8 cellular contexts compared by ENCODE assay signal in the genomic region with DNA sequence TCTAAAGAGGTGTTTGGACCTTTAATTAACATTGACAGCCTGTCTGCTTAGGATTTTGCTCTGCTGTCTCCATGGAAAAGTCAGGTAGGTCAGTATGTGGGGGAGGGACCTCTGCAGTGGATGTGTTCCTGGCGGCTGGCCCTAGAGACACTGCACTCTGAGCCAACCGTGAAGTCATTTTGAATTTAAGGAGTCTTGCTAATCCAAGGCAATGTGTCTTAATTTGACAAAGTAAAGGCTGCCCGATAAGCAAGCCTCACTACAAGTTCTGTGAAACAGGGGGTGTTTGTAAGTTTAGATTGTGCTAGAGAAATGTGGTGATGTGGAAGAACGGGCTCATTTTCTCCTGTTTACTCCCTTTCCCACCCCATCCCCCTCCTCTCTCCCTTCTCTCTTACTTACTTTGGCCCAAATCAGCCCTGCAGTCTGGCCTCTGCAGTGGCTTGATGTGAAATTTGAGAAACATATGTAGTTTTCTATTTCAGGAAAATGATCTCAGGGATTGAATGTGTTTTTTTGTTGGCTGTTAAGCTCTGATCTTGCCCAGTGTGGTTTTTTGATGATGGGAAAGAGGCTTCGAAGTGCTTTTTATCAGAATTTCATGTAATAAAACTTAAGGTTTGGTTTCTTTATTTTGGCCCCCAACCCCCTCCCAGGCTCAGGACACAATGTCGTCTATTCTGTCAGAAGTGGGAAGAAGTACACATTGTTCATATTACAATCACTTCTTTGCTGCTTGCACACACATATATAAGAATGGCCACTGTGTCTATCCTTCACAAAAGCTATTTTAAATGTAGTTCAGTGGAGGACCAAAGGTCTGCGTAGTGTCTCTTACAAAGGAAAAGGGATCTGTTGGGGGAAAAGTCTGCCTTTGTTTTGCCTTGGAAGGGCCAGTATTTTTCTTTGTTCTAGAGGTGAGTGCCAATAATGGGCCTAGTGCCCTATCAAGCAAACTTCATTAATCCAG.
DNase-seq lines count a peak whose midpoint lies in the region; TF ChIP-seq lines count a peak whose summit lies in the region.

No MANE protein-coding gene starts in this region.

- H3K4me3 Mint-ChIP-seq in nephron (peak overlapping the region; percentile 28 to 52 (median 46)), Calu3 (ENCODE audit: low read depth, unreplicated experiment) (no peak overlapping the region), CD14-positive monocyte (no peak overlapping the region)

- peak overlapping the region; percentile 54 for H3K27ac ChIP-seq in fibroblast of lung (ENCODE audit: insufficient read depth, low read length)

- DNase-seq in DMS 273 (lab: John Stamatoyannopoulos, UW; ENCODE audit: unreplicated experiment): peak; percentile 97
- peak; percentile 76 for DNase-seq in NCI-H774 (lab: John Stamatoyannopoulos, UW)
- peak; percentile 96 to 97 for DNase-seq in fibroblast of lung (ENCODE audit: low read depth in 2 of 2)
- DNase-seq in Calu3: no peak
- no peak for DNase-seq in CD14-positive monocyte (ENCODE audit: low spot score)
- DNase-seq in stimulated activated naive CD4-positive, alpha-beta T cell treated with Interleukin-2 at 50 U/mL for 16 hours (lab: John Stamatoyannopoulos, UW): no peak
- DNase-seq in activated CD4-positive, CD25-positive, alpha-beta regulatory T cell (lab: John Stamatoyannopoulos, UW): no peak

- peaks cover 64% of the 10 kb centered on the region for H3K4me1 Mint-ChIP-seq in nephron
- H3K4me1 Mint-ChIP-seq in Calu3 (ENCODE audit: low read depth, unreplicated experiment): no peaks in the 10 kb centered on the region
- H3K4me1 Mint-ChIP-seq in CD14-positive monocyte: peaks cover 4% of the 10 kb centered on the region

- no peaks in the 10 kb centered on the region for H3K9me3 ChIP-seq in fibroblast of lung (ENCODE audit: control insufficient read depth, insufficient read depth, low read depth, low read length)

- no peaks in the 10 kb centered on the region for H3K27me3 ChIP-seq in fibroblast of lung (ENCODE audit: control insufficient read depth, insufficient read depth, low read length)

- H3K27ac Mint-ChIP-seq in nephron (peak overlapping the region; percentile 97 to 99 (median 98)), Calu3 (ENCODE audit: unreplicated experiment) (no peak overlapping the region), CD14-positive monocyte (no peak overlapping the region)

- H3K27me3 Mint-ChIP-seq in nephron (ENCODE audit: low read depth) (no peaks in the 10 kb centered on the region), Calu3 (ENCODE audit: unreplicated experiment) (no peaks in the 10 kb centered on the region), CD14-positive monocyte (ENCODE audit: low read depth in 3 of 3) (peaks cover 0 to 1% (median 0%) of the 10 kb centered on the region in 3 donors)

- no TSS peak for BruUV-seq in Calu3 (replicated peaks; lab: Mats Ljungman, UMichigan)

- no peaks in the 10 kb centered on the region for H4K20me1 ChIP-seq in fibroblast of lung (ENCODE audit: control insufficient read depth, extremely low read depth, insufficient read depth, low read length)

- peak overlapping the region; percentile 56 for H3K4me2 ChIP-seq in fibroblast of lung (ENCODE audit: extremely low read depth, insufficient read depth, low read length)

- no peaks in the 10 kb centered on the region for H3K36me3 ChIP-seq in fibroblast of lung (ENCODE audit: control insufficient read depth, insufficient read depth, low read length)

- H3K4me3 ChIP-seq in fibroblast of lung (replicated peaks in 1 of 4; ENCODE audit: control extremely low read depth in 1 of 4, insufficient read depth in 1 of 4, low read depth in 3 of 4, low read length in 4 of 4): peak overlapping the region in 1 of 4 experiments; percentile 26

- TF ChIP-seq CTCF in fibroblast of lung (conservative IDR thresholded peaks at IDR 0.05 in 1 of 2, IDR thresholded peaks at IDR 0.05 in 1 of 2; ENCODE audit: low read depth in 1 of 2, low read length in 2 of 2): no peak
- no peak for TF ChIP-seq CTCF in nephron (IDR thresholded peaks at IDR 0.05; ENCODE audit: unreplicated experiment in 3 of 3)
- no peak for TF ChIP-seq CTCF in Calu3 (IDR thresholded peaks at IDR 0.05; ENCODE audit: unreplicated experiment)
- no peak for TF ChIP-seq CTCF in CD14-positive monocyte (IDR thresholded peaks at IDR 0.05)

- no peak overlapping the region for H3K9ac ChIP-seq in fibroblast of lung (ENCODE audit: insufficient read depth, low read length)

- intact Hi-C loops in Calu3 (cut with micrococcal nuclease; ENCODE audit: unreplicated experiment) (no loop called here), CD14-positive monocyte (cut with micrococcal nuclease) (no loop called here)

- H2AFZ ChIP-seq in fibroblast of lung (ENCODE audit: low read length): peak overlapping the region; percentile 48

- peaks cover 3% of the 10 kb centered on the region for H3K4me1 ChIP-seq in fibroblast of lung (ENCODE audit: control insufficient read depth, extremely low read depth, insufficient read depth, low read length)

- no peaks in the 10 kb centered on the region for H3K36me3 Mint-ChIP-seq in nephron (ENCODE audit: low read depth)
- no peaks in the 10 kb centered on the region for H3K36me3 Mint-ChIP-seq in Calu3 (ENCODE audit: insufficient read depth, unreplicated experiment)
- H3K36me3 Mint-ChIP-seq in CD14-positive monocyte: no peaks in the 10 kb centered on the region

- CTCF ChIA-PET in Calu3 (lab: Charles Lee): no interaction called here

- H3K9me3 Mint-ChIP-seq in nephron (no peaks in the 10 kb centered on the region), Calu3 (ENCODE audit: low read depth, unreplicated experiment) (no peaks in the 10 kb centered on the region), CD14-positive monocyte (no peaks in the 10 kb centered on the region)

- no peaks in the 10 kb centered on the region for H3K79me2 ChIP-seq in fibroblast of lung (ENCODE audit: control insufficient read depth, insufficient read depth, low read length)

Comparison
In these comparisons a context has a peak if more than half of its experiments do, and no peak if none do; other contexts are left out.
1. DNase-seq: peak in DMS 273 (single experiment), NCI-H774 (single experiment) and fibroblast of lung (2 of 2); none in Calu3 (single experiment), CD14-positive monocyte (single experiment), stimulated activated naive CD4-positive, alpha-beta T cell treated with Interleukin-2 at 50 U/mL for 16 hours (single experiment) and activated CD4-positive, CD25-positive, alpha-beta regulatory T cell (0 of 4).
2. H3K27ac Mint-ChIP-seq: peak in nephron (3 of 3); none in Calu3 (single experiment) and CD14-positive monocyte (0 of 7).
3. H3K4me3 Mint-ChIP-seq: peak in nephron (3 of 3); none in Calu3 (single experiment) and CD14-positive monocyte (0 of 2).